In genomic region chr10:97508342-97508741, GRCh38 we compare ENCODE assay signal across 15 cellular contexts. TPM values are rescaled to one million over a fixed set of nuclear protein-coding genes. Genes with fewer than 3 reads are reported as not detected.
DNase-seq lines count a peak whose midpoint lies in the region; TF ChIP-seq lines count a peak whose summit lies in the region.
"Had no signal": no experiment of that assay in that cellular context is flagged by ENCODE, and none has a peak within 500 bp of the region (broad histone marks: within the 10 kb centered on the region; RNA-seq: fewer than 3 reads in every experiment).

No MANE protein-coding gene starts in this region.

- no peak overlapping the region for H3K4me3 Mint-ChIP-seq in progenitor cell of endocrine pancreas (ENCODE audit: low read depth)
- H3K4me3 Mint-ChIP-seq: immature natural killer cell, T-helper 17 cell had no signal

- TF ChIP-seq CTCF in RWPE1 (conservative IDR thresholded peaks at IDR 0.05; ENCODE audit: low read depth), result no peak
- no peak for TF ChIP-seq CTCF in fibroblast of lung (conservative IDR thresholded peaks at IDR 0.05 in 1 of 2, IDR thresholded peaks at IDR 0.05 in 1 of 2; ENCODE audit: low read depth in 1 of 2, low read length in 2 of 2)
- no peak for TF ChIP-seq CTCF in uterus (IDR thresholded peaks at IDR 0.05)
- TF ChIP-seq CTCF in progenitor cell of endocrine pancreas (IDR thresholded peaks at IDR 0.05; ENCODE audit: unreplicated experiment), result no peak

- H2AFZ ChIP-seq in fibroblast of lung (ENCODE audit: low read length) (no peak overlapping the region), mesenchymal stem cell (ENCODE audit: low read depth, low read length) (no peak overlapping the region)

- no peak overlapping the region for H3K4me2 ChIP-seq in fibroblast of lung (ENCODE audit: extremely low read depth, insufficient read depth, low read length)
- H3K4me2 ChIP-seq in mesenchymal stem cell (ENCODE audit: low read length, poor library complexity, severe bottlenecking), result peak overlapping the region; percentile 15

- H2BK15ac ChIP-seq in mesenchymal stem cell (ENCODE audit: low read depth, poor library complexity, severe bottlenecking), result no peak overlapping the region

- peaks cover 29% of the 10 kb centered on the region for H3K79me1 ChIP-seq in mesenchymal stem cell (replicated peaks; ENCODE audit: low read length, poor library complexity, severe bottlenecking)

- H3K9me3 ChIP-seq in fibroblast of lung (ENCODE audit: control insufficient read depth, insufficient read depth, low read depth, low read length) (no peaks in the 10 kb centered on the region), mesenchymal stem cell (ENCODE audit: control insufficient read depth, low read length) (no peaks in the 10 kb centered on the region), uterus (no peaks in the 10 kb centered on the region)
- H3K9me3 ChIP-seq: thoracic aorta had no signal

- H4K20me1 ChIP-seq in fibroblast of lung (ENCODE audit: control insufficient read depth, extremely low read depth, insufficient read depth, low read length), result no peaks in the 10 kb centered on the region

- no peak overlapping the region for H3K4ac ChIP-seq in mesenchymal stem cell (ENCODE audit: low read depth in 1 of 2, low read length in 2 of 2)

- no peak overlapping the region for H2BK12ac ChIP-seq in mesenchymal stem cell (ENCODE audit: low read length in 2 of 2)

- peaks cover 2% of the 10 kb centered on the region for H3K4me1 Mint-ChIP-seq in progenitor cell of endocrine pancreas (ENCODE audit: low read depth)
- H3K4me1 Mint-ChIP-seq: immature natural killer cell had no signal

- no peak for TF ChIP-seq POLR2A in uterus (IDR thresholded peaks at IDR 0.05)

- H3K4me1 ChIP-seq in fibroblast of lung (ENCODE audit: control insufficient read depth, extremely low read depth, insufficient read depth, low read length) (no peaks in the 10 kb centered on the region), mesenchymal stem cell (ENCODE audit: control insufficient read depth, insufficient read depth, low read depth, low read length) (peaks cover 13% of the 10 kb centered on the region), uterus (no peaks in the 10 kb centered on the region)

- DNase-seq in ELR (ENCODE audit: low read depth), result peak; percentile 56
- DNase-seq in RWPE1 (ENCODE audit: low spot score), result peak; percentile 36
- peak; percentile 36 to 73 for DNase-seq in fibroblast of lung (ENCODE audit: low read depth in 2 of 2)
- no peak for DNase-seq in mesenchymal stem cell
- DNase-seq in uterus, result no peak
- DNase-seq in NCI-H345 treated with DMSO at 0.1 percent for 48 hours (lab: John Stamatoyannopoulos, UW; ENCODE audit: unreplicated experiment), result no peak
- DNase-seq in progenitor cell of endocrine pancreas (ENCODE audit: low spot score, unreplicated experiment), result no peak
- no peak for DNase-seq in NCI-H526 (lab: John Stamatoyannopoulos, UW)
- DNase-seq: activated CD4-positive, alpha-beta T cell treated with anti-CD3 and anti-CD28 coated beads for 48 hours; immature natural killer cell; KBM-7; NCI-H187; NCI-H774; T-helper 17 cell had no signal

- POLR2A ChIA-PET in RWPE1 (lab: Yijun Ruan, JAX; ENCODE audit: low non-redundant PET), result interaction anchor here (0.7 kb wide), 1 partner anchor 50 kb away, joined by 3 read pairs; no protein-coding TSS in a partner anchor

- H3K36me3 ChIP-seq in fibroblast of lung (ENCODE audit: control insufficient read depth, insufficient read depth, low read length) (no peaks in the 10 kb centered on the region), mesenchymal stem cell (ENCODE audit: control insufficient read depth in 1 of 2, insufficient read depth in 2 of 2, low read depth in 1 of 2, low read length in 2 of 2) (peaks cover 9 to 11% of the 10 kb centered on the region in 2 experiments), uterus (no peaks in the 10 kb centered on the region)
- H3K36me3 ChIP-seq: thoracic aorta had no signal

- H3K23ac ChIP-seq in mesenchymal stem cell (ENCODE audit: low read length in 2 of 2), result no peak overlapping the region

- H2AK5ac ChIP-seq in mesenchymal stem cell (ENCODE audit: low read length, severe bottlenecking), result no peak overlapping the region

- H2BK120ac ChIP-seq in mesenchymal stem cell (ENCODE audit: low read depth, low read length), result no peak overlapping the region

- H3K9me3 Mint-ChIP-seq in progenitor cell of endocrine pancreas (ENCODE audit: low read depth), result no peaks in the 10 kb centered on the region
- H3K9me3 Mint-ChIP-seq: immature natural killer cell had no signal

- no peak overlapping the region for H2BK5ac ChIP-seq in mesenchymal stem cell (ENCODE audit: low read depth, low read length, poor library complexity, severe bottlenecking)

- no peak overlapping the region for H3K4me3 ChIP-seq in fibroblast of lung (replicated peaks in 1 of 4; ENCODE audit: control extremely low read depth in 1 of 4, insufficient read depth in 1 of 4, low read depth in 3 of 4, low read length in 4 of 4)
- no peak overlapping the region for H3K4me3 ChIP-seq in mesenchymal stem cell (ENCODE audit: insufficient read depth in 1 of 2, low read depth in 1 of 2, low read length in 2 of 2)
- H3K4me3 ChIP-seq in uterus, result no peak overlapping the region
- H3K4me3 ChIP-seq: thoracic aorta had no signal

- H3K27me3 ChIP-seq in fibroblast of lung (ENCODE audit: control insufficient read depth, insufficient read depth, low read length) (no peaks in the 10 kb centered on the region), mesenchymal stem cell (ENCODE audit: control insufficient read depth in 1 of 2, insufficient read depth in 1 of 2, low read length in 2 of 2) (no peaks in the 10 kb centered on the region), uterus (no peaks in the 10 kb centered on the region)

- no peak overlapping the region for H4K91ac ChIP-seq in mesenchymal stem cell (ENCODE audit: low read length)

- no peak overlapping the region for H3K27ac Mint-ChIP-seq in progenitor cell of endocrine pancreas
- H3K27ac Mint-ChIP-seq: immature natural killer cell, T-helper 17 cell had no signal

- H3K27ac ChIP-seq in RWPE1 (no peak overlapping the region), fibroblast of lung (ENCODE audit: insufficient read depth, low read length) (no peak overlapping the region), mesenchymal stem cell (ENCODE audit: low read length, poor library complexity, severe bottlenecking) (peak overlapping the region; percentile 39), uterus (no peak overlapping the region)
- H3K27ac ChIP-seq: thoracic aorta had no signal

- no peak overlapping the region for H3K14ac ChIP-seq in mesenchymal stem cell (ENCODE audit: low read length in 2 of 2)

- no peak overlapping the region for H3K18ac ChIP-seq in mesenchymal stem cell (ENCODE audit: low read depth in 1 of 2, low read length in 2 of 2)

- no peak overlapping the region for H4K8ac ChIP-seq in mesenchymal stem cell (ENCODE audit: low read length)

- CTCF ChIA-PET in RWPE1 (lab: Yijun Ruan, JAX), result interaction anchor here (0.9 to 1.0 kb wide), 2 partner anchors 62 to 223 kb away, joined by 3 to 5 read pairs; no protein-coding TSS in a partner anchor

- WGBS in mesenchymal stem cell, result 26% methylated on average over 1 of the region's 1 CpG

- H3K27me3 Mint-ChIP-seq in progenitor cell of endocrine pancreas, result no peaks in the 10 kb centered on the region

- H3K36me3 Mint-ChIP-seq in progenitor cell of endocrine pancreas (ENCODE audit: insufficient read depth), result no peaks in the 10 kb centered on the region
- H3K36me3 Mint-ChIP-seq: immature natural killer cell had no signal

- intact Hi-C loops in uterus (cut with DNase I; ENCODE audit: low total_unique reads), result no loop called here

- H3K79me2 ChIP-seq in fibroblast of lung (ENCODE audit: control insufficient read depth, insufficient read depth, low read length), result peaks cover 9% of the 10 kb centered on the region

- H3K9ac ChIP-seq in fibroblast of lung (ENCODE audit: insufficient read depth, low read length), result no peak overlapping the region
- no peak overlapping the region for H3K9ac ChIP-seq in mesenchymal stem cell (ENCODE audit: low read length)

RNA-seq across cellular contexts. Expression of gene UBTD1, which starts 9.6 kb away (rescaled TPM):
- total RNA-seq in fibroblast of lung (20.3 and 22.0 TPM in 2 replicates), uterus (10 to 100 TPM in 1 of 4 donors, 1 to 10 TPM in 2, under 1 TPM in 1; 0.29 to 25.9 (median 6.7) TPM), progenitor cell of endocrine pancreas (9.0 and 9.2 TPM in 2 replicates)
- 10.7 and 15.0 TPM in 2 replicates for polyA plus RNA-seq in fibroblast of lung
- 16.4 and 28.3 TPM in 2 replicates for polyA plus RNA-seq in fibroblast of lung (2012)
- 7.2 and 12.7 TPM in 2 replicates for polyA minus RNA-seq in fibroblast of lung (ENCODE audit: low replicate concordance)
- 29.3 TPM for polyA plus RNA-seq in mesenchymal stem cell (2013, experiment 1 of 2)
- 29.9 TPM for polyA plus RNA-seq in mesenchymal stem cell (2013, experiment 2 of 2)

RNA-seq across cellular contexts. Expression of gene MMS19, which starts 10.1 kb away (rescaled TPM):
- total RNA-seq in fibroblast of lung (43.7 and 64.7 TPM in 2 replicates), uterus (10 to 100 TPM; 44.6 to 87.7 (median 73.7) TPM), progenitor cell of endocrine pancreas (80.6 and 82.1 TPM in 2 replicates)
- polyA plus RNA-seq in fibroblast of lung, result 44.7 and 53.9 TPM in 2 replicates
- 49.4 and 55.7 TPM in 2 replicates for polyA plus RNA-seq in fibroblast of lung (2012)
- 171 and 187 TPM in 2 replicates for polyA minus RNA-seq in fibroblast of lung (ENCODE audit: low replicate concordance)
- 64.0 TPM for polyA plus RNA-seq in mesenchymal stem cell (2013, experiment 1 of 2)
- polyA plus RNA-seq in mesenchymal stem cell (2013, experiment 2 of 2), result 64.3 TPM

Comparison
In these comparisons a context has a peak if more than half of its experiments do, and no peak if none do; other contexts are left out.
1. DNase-seq: peak in ELR (single experiment), RWPE1 (single experiment) and fibroblast of lung (2 of 2); none in mesenchymal stem cell (single experiment), uterus (0 of 2), NCI-H345 treated with DMSO at 0.1 percent for 48 hours (single experiment), progenitor cell of endocrine pancreas (single experiment) and NCI-H526 (0 of 2).